26 cellular contexts compared by ENCODE assay signal in the genomic region with DNA sequence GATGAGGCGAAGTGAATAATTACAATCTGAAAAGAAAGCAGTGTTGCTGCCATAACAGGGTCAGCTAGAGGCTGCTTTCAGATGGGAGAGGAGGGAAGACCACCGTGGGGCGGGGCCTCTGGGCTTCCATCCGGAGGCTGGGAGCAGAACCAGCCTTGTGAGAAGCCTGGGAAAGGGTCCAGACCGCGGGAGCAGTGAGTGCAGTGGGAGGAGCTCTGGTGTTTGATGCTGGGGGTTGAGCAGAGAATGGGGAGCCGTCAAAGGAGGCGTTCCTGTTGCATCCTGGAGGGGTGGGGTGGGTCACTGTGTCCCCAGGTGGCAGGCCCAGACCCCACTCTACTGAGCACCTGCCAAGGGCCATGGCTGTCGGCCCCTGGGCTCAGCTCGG. TPM values are rescaled to one million over a fixed set of nuclear protein-coding genes. Genes with fewer than 3 reads are reported as not detected.
DNase-seq lines count a peak whose midpoint lies in the region; ATAC-seq and TF ChIP-seq lines count a peak whose summit lies in the region.
"Had no signal": no experiment of that assay in that cellular context is flagged by ENCODE, and none has a peak within 500 bp of the region (broad histone marks: within the 10 kb centered on the region; RNA-seq: fewer than 3 reads in every experiment).

No MANE protein-coding gene starts in this region.

- H3K4me2 ChIP-seq in mesendoderm (ENCODE audit: low read length), result no peak overlapping the region

- WGBS in mesendoderm (ENCODE audit: extremely low coverage, insufficient coverage, low lambda C conversion rate), result no CpG with 5 or more reads among the region's 10 CpGs

- no peaks in the 10 kb centered on the region for H3K4me1 Mint-ChIP-seq in activated CD8-positive, alpha-beta T cell treated with anti-CD3 and anti-CD28 coated beads, Interleukin-2, amount 10 ng/mL, durations not matched to agents 7 days and 5 days (ENCODE audit: low read depth)
- no peaks in the 10 kb centered on the region for H3K4me1 Mint-ChIP-seq in activated CD8-positive, alpha-beta T cell treated with anti-CD3 and anti-CD28 coated beads for 36 hours (ENCODE audit: low read depth)
- peaks cover 10% of the 10 kb centered on the region for H3K4me1 Mint-ChIP-seq in dendritic cell treated with granulocyte-macrophage colony-stimulating factor and Interleukin-4, amounts not matched to agents 40 ng/mL and 50 ng/mL, for 4 days (ENCODE audit: low read depth)
- H3K4me1 Mint-ChIP-seq in progenitor cell of endocrine pancreas (ENCODE audit: low read depth), result peaks cover 3% of the 10 kb centered on the region
- H3K4me1 Mint-ChIP-seq in activated CD8-positive, alpha-beta memory T cell treated with anti-CD3 and anti-CD28 coated beads, Interleukin-2, amount 10 ng/mL, durations not matched to agents 7 days and 5 days, result no peaks in the 10 kb centered on the region
- H3K4me1 Mint-ChIP-seq: activated CD4-positive, alpha-beta T cell treated with anti-CD3 and anti-CD28 coated beads for 36 hours had no signal

- H3K4ac ChIP-seq in mesendoderm (ENCODE audit: low read depth, low read length), result no peak overlapping the region

- no peak for ATAC-seq in activated CD8-positive, alpha-beta T cell treated with anti-CD3 and anti-CD28 coated beads, Interleukin-2, amount 10 ng/mL, durations not matched to agents 7 days and 5 days
- no peak for ATAC-seq in activated CD8-positive, alpha-beta T cell treated with anti-CD3 and anti-CD28 coated beads for 36 hours
- ATAC-seq in GM19395 (IDR thresholded peaks at IDR 0.05; ENCODE audit: unreplicated experiment), result no peak
- ATAC-seq in activated CD8-positive, alpha-beta memory T cell treated with anti-CD3 and anti-CD28 coated beads, Interleukin-2, amount 10 ng/mL, durations not matched to agents 7 days and 5 days, result no peak
- ATAC-seq: activated T-cell treated with anti-CD3 and anti-CD28 coated beads, Interleukin-2, amount 50 U/mL, for 4 hours; left ventricle myocardium superior; sciatic nerve had no signal

- intact Hi-C loops in activated CD8-positive, alpha-beta T cell treated with anti-CD3 and anti-CD28 coated beads for 36 hours (cut with micrococcal nuclease), result no loop called here
- intact Hi-C loops in dendritic cell treated with granulocyte-macrophage colony-stimulating factor and Interleukin-4, amounts not matched to agents 40 ng/mL and 50 ng/mL, for 4 days (cut with micrococcal nuclease), result no loop called here

- POLR2A ChIA-PET in activated CD8-positive, alpha-beta T cell treated with anti-CD3 and anti-CD28 coated beads, Interleukin-2, amount 10 ng/mL, durations not matched to agents 7 days and 5 days (lab: Charles Lee), result no interaction called here
- POLR2A ChIA-PET in activated CD8-positive, alpha-beta T cell treated with anti-CD3 and anti-CD28 coated beads for 36 hours (lab: Charles Lee), result interaction anchor here (1.0 kb wide), 1 partner anchor 10 kb away, joined by 3 read pairs; no protein-coding TSS in a partner anchor
- POLR2A ChIA-PET in HEK293 (lab: Yijun Ruan, JAX), result interaction anchor here (0.9 kb wide), 1 partner anchor 104 kb away, joined by 3 read pairs; the partner anchor contains the start of gene CLASRP

- no peaks in the 10 kb centered on the region for H3K9me3 ChIP-seq in HEK293 (ENCODE audit: control insufficient read depth, insufficient read depth, low read depth, low read length)
- H3K9me3 ChIP-seq: Peyer's patch, prostate gland had no signal

- peak overlapping the region; percentile 6 for H3K27ac Mint-ChIP-seq in activated CD8-positive, alpha-beta T cell treated with anti-CD3 and anti-CD28 coated beads, Interleukin-2, amount 10 ng/mL, durations not matched to agents 7 days and 5 days
- H3K27ac Mint-ChIP-seq in activated CD8-positive, alpha-beta T cell treated with anti-CD3 and anti-CD28 coated beads for 36 hours, result no peak overlapping the region
- H3K27ac Mint-ChIP-seq in dendritic cell treated with granulocyte-macrophage colony-stimulating factor and Interleukin-4, amounts not matched to agents 40 ng/mL and 50 ng/mL, for 4 days, result peak overlapping the region; percentile 18
- H3K27ac Mint-ChIP-seq in progenitor cell of endocrine pancreas, result peak overlapping the region; percentile 86
- no peak overlapping the region for H3K27ac Mint-ChIP-seq in activated CD8-positive, alpha-beta memory T cell treated with anti-CD3 and anti-CD28 coated beads, Interleukin-2, amount 10 ng/mL, durations not matched to agents 7 days and 5 days
- H3K27ac Mint-ChIP-seq: activated CD4-positive, alpha-beta T cell treated with anti-CD3 and anti-CD28 coated beads for 36 hours; CD4-positive, alpha-beta T cell; type B pancreatic cell had no signal

- H3K79me2 ChIP-seq in mesendoderm (ENCODE audit: control insufficient read depth, insufficient read depth, low read length), result no peaks in the 10 kb centered on the region

- CTCF ChIA-PET in activated CD8-positive, alpha-beta T cell treated with anti-CD3 and anti-CD28 coated beads, Interleukin-2, amount 10 ng/mL, durations not matched to agents 7 days and 5 days (lab: Charles Lee), result interaction anchor here (1.2 kb wide), 1 partner anchor 24 kb away, joined by 3 read pairs; no protein-coding TSS in a partner anchor
- CTCF ChIA-PET in activated CD8-positive, alpha-beta T cell treated with anti-CD3 and anti-CD28 coated beads for 36 hours (lab: Charles Lee), result interaction anchor here (1.2 to 1.8 kb wide), 3 partner anchors 11 to 107 kb away, joined by 4 to 8 read pairs (median 4); no protein-coding TSS in a partner anchor
- CTCF ChIA-PET in HEK293 (lab: Yijun Ruan, JAX), result interaction anchor here (0.6 to 1.7 kb wide), 10 partner anchors 10 to 189 kb away, joined by 3 to 9 read pairs (median 4); partner anchors contain the start of gene PPP1R37
- CTCF ChIA-PET in activated CD8-positive, alpha-beta memory T cell treated with anti-CD3 and anti-CD28 coated beads, Interleukin-2, amount 10 ng/mL, durations not matched to agents 7 days and 5 days (lab: Charles Lee), result interaction anchor here (0.8 to 1.4 kb wide), 3 partner anchors 12 to 18 kb away, joined by 3 to 4 read pairs (median 3); no protein-coding TSS in a partner anchor

- H3K18ac ChIP-seq in mesendoderm (ENCODE audit: low read length), result no peak overlapping the region

- no peak overlapping the region for H2BK15ac ChIP-seq in mesendoderm (replicated peaks; ENCODE audit: low read depth)

- no peak overlapping the region for H3K56ac ChIP-seq in mesendoderm (ENCODE audit: low read length)

- no peaks in the 10 kb centered on the region for H3K27me3 Mint-ChIP-seq in activated CD8-positive, alpha-beta T cell treated with anti-CD3 and anti-CD28 coated beads, Interleukin-2, amount 10 ng/mL, durations not matched to agents 7 days and 5 days (ENCODE audit: low read depth)
- no peaks in the 10 kb centered on the region for H3K27me3 Mint-ChIP-seq in activated CD8-positive, alpha-beta T cell treated with anti-CD3 and anti-CD28 coated beads for 36 hours
- no peaks in the 10 kb centered on the region for H3K27me3 Mint-ChIP-seq in dendritic cell treated with granulocyte-macrophage colony-stimulating factor and Interleukin-4, amounts not matched to agents 40 ng/mL and 50 ng/mL, for 4 days
- H3K27me3 Mint-ChIP-seq in progenitor cell of endocrine pancreas, result no peaks in the 10 kb centered on the region
- no peaks in the 10 kb centered on the region for H3K27me3 Mint-ChIP-seq in activated CD8-positive, alpha-beta memory T cell treated with anti-CD3 and anti-CD28 coated beads, Interleukin-2, amount 10 ng/mL, durations not matched to agents 7 days and 5 days
- H3K27me3 Mint-ChIP-seq: activated CD4-positive, alpha-beta T cell treated with anti-CD3 and anti-CD28 coated beads for 36 hours; CD4-positive, alpha-beta T cell; type B pancreatic cell had no signal

- H2AK5ac ChIP-seq in mesendoderm (ENCODE audit: low read length), result no peak overlapping the region

- no peak overlapping the region for H2BK120ac ChIP-seq in mesendoderm (ENCODE audit: low read depth, low read length)

- no peak for TF ChIP-seq CTCF in activated CD8-positive, alpha-beta T cell treated with anti-CD3 and anti-CD28 coated beads for 36 hours (IDR thresholded peaks at IDR 0.05)
- no peak for TF ChIP-seq CTCF in HEK293 (tag by site-specific recombination; IDR thresholded peaks at IDR 0.05)
- no peak for TF ChIP-seq CTCF in progenitor cell of endocrine pancreas (IDR thresholded peaks at IDR 0.05; ENCODE audit: unreplicated experiment)

- no peak overlapping the region for H2BK5ac ChIP-seq in mesendoderm (ENCODE audit: low read length)

- no peak overlapping the region for H3K4me3 ChIP-seq in HEK293 (ENCODE audit: low read depth, low read length)
- H3K4me3 ChIP-seq in mesendoderm (ENCODE audit: low read length), result no peak overlapping the region
- H3K4me3 ChIP-seq: Peyer's patch, prostate gland had no signal

- H3K9me3 Mint-ChIP-seq in activated CD8-positive, alpha-beta T cell treated with anti-CD3 and anti-CD28 coated beads, Interleukin-2, amount 10 ng/mL, durations not matched to agents 7 days and 5 days (ENCODE audit: insufficient read depth), result no peaks in the 10 kb centered on the region
- no peaks in the 10 kb centered on the region for H3K9me3 Mint-ChIP-seq in activated CD8-positive, alpha-beta T cell treated with anti-CD3 and anti-CD28 coated beads for 36 hours
- H3K9me3 Mint-ChIP-seq in dendritic cell treated with granulocyte-macrophage colony-stimulating factor and Interleukin-4, amounts not matched to agents 40 ng/mL and 50 ng/mL, for 4 days, result no peaks in the 10 kb centered on the region
- no peaks in the 10 kb centered on the region for H3K9me3 Mint-ChIP-seq in progenitor cell of endocrine pancreas (ENCODE audit: low read depth)
- no peaks in the 10 kb centered on the region for H3K9me3 Mint-ChIP-seq in activated CD8-positive, alpha-beta memory T cell treated with anti-CD3 and anti-CD28 coated beads, Interleukin-2, amount 10 ng/mL, durations not matched to agents 7 days and 5 days (ENCODE audit: low read depth)
- H3K9me3 Mint-ChIP-seq: activated T-cell treated with anti-CD3 and anti-CD28 coated beads, Interleukin-2, amount 50 U/mL, for 4 hours; CD4-positive, alpha-beta T cell; type B pancreatic cell had no signal

- peaks cover 2% of the 10 kb centered on the region; the same call in 1 of the 2 replicates for H3K4me1 ChIP-seq in HEK293 (ENCODE audit: control insufficient read depth, insufficient read depth, low read length)
- H3K4me1 ChIP-seq in mesendoderm (ENCODE audit: control insufficient read depth, low read depth, low read length), result no peaks in the 10 kb centered on the region
- H3K4me1 ChIP-seq: Peyer's patch, prostate gland had no signal

- H3K79me1 ChIP-seq in mesendoderm (ENCODE audit: low read length), result no peaks in the 10 kb centered on the region

- H3K36me3 Mint-ChIP-seq in activated CD8-positive, alpha-beta T cell treated with anti-CD3 and anti-CD28 coated beads, Interleukin-2, amount 10 ng/mL, durations not matched to agents 7 days and 5 days (ENCODE audit: low read depth), result peaks cover 9% of the 10 kb centered on the region
- peaks cover 12% of the 10 kb centered on the region for H3K36me3 Mint-ChIP-seq in activated CD8-positive, alpha-beta T cell treated with anti-CD3 and anti-CD28 coated beads for 36 hours (ENCODE audit: low read depth)
- peaks cover 83% of the 10 kb centered on the region for H3K36me3 Mint-ChIP-seq in dendritic cell treated with granulocyte-macrophage colony-stimulating factor and Interleukin-4, amounts not matched to agents 40 ng/mL and 50 ng/mL, for 4 days (ENCODE audit: low read depth)
- H3K36me3 Mint-ChIP-seq in progenitor cell of endocrine pancreas (ENCODE audit: insufficient read depth), result peaks cover 7% of the 10 kb centered on the region
- H3K36me3 Mint-ChIP-seq in activated CD8-positive, alpha-beta memory T cell treated with anti-CD3 and anti-CD28 coated beads, Interleukin-2, amount 10 ng/mL, durations not matched to agents 7 days and 5 days, result peaks cover 1% of the 10 kb centered on the region

- DNase-seq in activated CD8-positive, alpha-beta T cell treated with anti-CD3 and anti-CD28 coated beads, Interleukin-2, amount 10 ng/mL, durations not matched to agents 7 days and 5 days, result no peak
- DNase-seq in activated CD8-positive, alpha-beta T cell treated with anti-CD3 and anti-CD28 coated beads for 36 hours, result no peak
- DNase-seq in progenitor cell of endocrine pancreas (ENCODE audit: low spot score, unreplicated experiment) (no peak), mesendoderm (no peak)
- DNase-seq in activated CD8-positive, alpha-beta memory T cell treated with anti-CD3 and anti-CD28 coated beads, Interleukin-2, amount 10 ng/mL, durations not matched to agents 7 days and 5 days, result no peak
- DNase-seq: 8988T; activated CD4-positive, alpha-beta T cell treated with anti-CD3 and anti-CD28 coated beads for 36 hours; activated T-cell treated with anti-CD3 and anti-CD28 coated beads, Interleukin-2, amount 50 U/mL, for 4 hours; CD4-positive, alpha-beta T cell; GOT3; islet precursor cell; left ventricle myocardium superior; NCI-H146; NCI-H2107; NCI-H446; NCI-H748 treated with DMSO at 0.1 percent for 48 hours; Peyer's patch; SHP77 treated with DMSO at 0.1 percent for 48 hours; T-helper 9 cell had no signal

- H3K36me3 ChIP-seq in HEK293 (ENCODE audit: control insufficient read depth in 2 of 2, insufficient read depth in 1 of 2, low read length in 2 of 2) (peaks cover 0 to 39% of the 10 kb centered on the region in 2 experiments; a peak in 2 of 3 replicates), mesendoderm (ENCODE audit: control insufficient read depth, insufficient read depth, low read length) (peaks cover 1% of the 10 kb centered on the region)

- no peak overlapping the region for H3K9ac ChIP-seq in mesendoderm (ENCODE audit: low read length)

- H4K8ac ChIP-seq in mesendoderm (ENCODE audit: low read depth, low read length), result no peak overlapping the region

- H3K27ac ChIP-seq in HEK293 (ENCODE audit: extremely low read depth, low read depth, low read length) (peak overlapping the region; percentile 24; the same call in 1 of the 2 replicates), mesendoderm (ENCODE audit: low read depth, low read length) (no peak overlapping the region)
- H3K27ac ChIP-seq: Peyer's patch, prostate gland had no signal

- H3K27me3 ChIP-seq in mesendoderm (ENCODE audit: insufficient read depth, low read length, poor library complexity), result no peaks in the 10 kb centered on the region
- H3K27me3 ChIP-seq: Peyer's patch had no signal

- no peak overlapping the region for H3K23ac ChIP-seq in mesendoderm (ENCODE audit: low read length)

- H4K5ac ChIP-seq in mesendoderm (ENCODE audit: low read length), result no peak overlapping the region

- no peak overlapping the region for H3K4me3 Mint-ChIP-seq in activated CD8-positive, alpha-beta T cell treated with anti-CD3 and anti-CD28 coated beads, Interleukin-2, amount 10 ng/mL, durations not matched to agents 7 days and 5 days
- H3K4me3 Mint-ChIP-seq in activated CD8-positive, alpha-beta T cell treated with anti-CD3 and anti-CD28 coated beads for 36 hours, result no peak overlapping the region
- no peak overlapping the region for H3K4me3 Mint-ChIP-seq in dendritic cell treated with granulocyte-macrophage colony-stimulating factor and Interleukin-4, amounts not matched to agents 40 ng/mL and 50 ng/mL, for 4 days
- no peak overlapping the region for H3K4me3 Mint-ChIP-seq in progenitor cell of endocrine pancreas (ENCODE audit: low read depth)
- H3K4me3 Mint-ChIP-seq in activated CD8-positive, alpha-beta memory T cell treated with anti-CD3 and anti-CD28 coated beads, Interleukin-2, amount 10 ng/mL, durations not matched to agents 7 days and 5 days, result no peak overlapping the region
- H3K4me3 Mint-ChIP-seq: activated CD4-positive, alpha-beta T cell treated with anti-CD3 and anti-CD28 coated beads for 36 hours; activated T-cell treated with anti-CD3 and anti-CD28 coated beads, Interleukin-2, amount 50 U/mL, for 4 hours; CD4-positive, alpha-beta T cell; type B pancreatic cell had no signal

RNA-seq across cellular contexts. Expression of gene NKPD1, which starts 18.1 kb away (rescaled TPM):
- under 1 TPM; 0.16 to 0.24 TPM for total RNA-seq in activated CD8-positive, alpha-beta T cell treated with anti-CD3 and anti-CD28 coated beads, Interleukin-2, amount 10 ng/mL, durations not matched to agents 7 days and 5 days
- total RNA-seq in activated CD8-positive, alpha-beta T cell treated with anti-CD3 and anti-CD28 coated beads for 36 hours, result under 1 TPM; 0.07 to 0.16 TPM
- 0.34 and 0.53 TPM in 2 replicates for total RNA-seq in progenitor cell of endocrine pancreas
- 0.01 TPM for polyA plus RNA-seq in mesendoderm (2013, experiment 1 of 2)
- polyA plus RNA-seq in mesendoderm (2013, experiment 2 of 2), result 0.03 TPM
- under 1 TPM; 0.14 to 0.18 TPM for total RNA-seq in activated CD8-positive, alpha-beta memory T cell treated with anti-CD3 and anti-CD28 coated beads, Interleukin-2, amount 10 ng/mL, durations not matched to agents 7 days and 5 days
- total RNA-seq: mesenteric fat pad, sciatic nerve had no signal

RNA-seq across cellular contexts. Expression of gene TRAPPC6A, which starts 35.3 kb away (rescaled TPM):
- 10 to 100 TPM; 54.0 to 55.5 TPM for total RNA-seq in activated CD8-positive, alpha-beta T cell treated with anti-CD3 and anti-CD28 coated beads, Interleukin-2, amount 10 ng/mL, durations not matched to agents 7 days and 5 days
- 10 to 100 TPM; 27.3 to 28.8 TPM for total RNA-seq in activated CD8-positive, alpha-beta T cell treated with anti-CD3 and anti-CD28 coated beads for 36 hours
- total RNA-seq in progenitor cell of endocrine pancreas, result 40.4 and 43.8 TPM in 2 replicates
- polyA plus RNA-seq in mesendoderm (2013, experiment 1 of 2), result 17.1 TPM
- 16.6 TPM for polyA plus RNA-seq in mesendoderm (2013, experiment 2 of 2)
- total RNA-seq in activated CD8-positive, alpha-beta memory T cell treated with anti-CD3 and anti-CD28 coated beads, Interleukin-2, amount 10 ng/mL, durations not matched to agents 7 days and 5 days, result 10 to 100 TPM; 50.3 to 50.6 TPM

RNA-seq across cellular contexts. Expression of gene BLOC1S3, which starts 35.9 kb away (rescaled TPM):
- 10 to 100 TPM; 16.0 to 16.7 TPM for total RNA-seq in activated CD8-positive, alpha-beta T cell treated with anti-CD3 and anti-CD28 coated beads, Interleukin-2, amount 10 ng/mL, durations not matched to agents 7 days and 5 days
- 10 to 100 TPM in 1 of 2 experiments, 1 to 10 TPM in 1; 8.9 to 10.8 TPM for total RNA-seq in activated CD8-positive, alpha-beta T cell treated with anti-CD3 and anti-CD28 coated beads for 36 hours
- total RNA-seq in progenitor cell of endocrine pancreas, result 8.7 and 9.1 TPM in 2 replicates
- 2.1 TPM for polyA plus RNA-seq in mesendoderm (2013, experiment 1 of 2)
- polyA plus RNA-seq in mesendoderm (2013, experiment 2 of 2), result 2.2 TPM
- total RNA-seq in activated CD8-positive, alpha-beta memory T cell treated with anti-CD3 and anti-CD28 coated beads, Interleukin-2, amount 10 ng/mL, durations not matched to agents 7 days and 5 days, result 10 to 100 TPM; 15.7 to 17.6 TPM

RNA-seq across cellular contexts. Expression of gene PPP1R37, which starts 49.7 kb away (rescaled TPM):
- 10 to 100 TPM; 28.3 to 29.2 TPM for total RNA-seq in activated CD8-positive, alpha-beta T cell treated with anti-CD3 and anti-CD28 coated beads, Interleukin-2, amount 10 ng/mL, durations not matched to agents 7 days and 5 days
- 10 to 100 TPM; 20.9 to 21.2 TPM for total RNA-seq in activated CD8-positive, alpha-beta T cell treated with anti-CD3 and anti-CD28 coated beads for 36 hours
- total RNA-seq in progenitor cell of endocrine pancreas, result 44.8 and 45.8 TPM in 2 replicates
- 10.0 TPM for polyA plus RNA-seq in mesendoderm (2013, experiment 1 of 2)
- polyA plus RNA-seq in mesendoderm (2013, experiment 2 of 2), result 10.7 TPM
- total RNA-seq in activated CD8-positive, alpha-beta memory T cell treated with anti-CD3 and anti-CD28 coated beads, Interleukin-2, amount 10 ng/mL, durations not matched to agents 7 days and 5 days, result 10 to 100 TPM; 18.7 to 30.0 TPM

Comparison
In these comparisons a context has a peak if more than half of its experiments do, and no peak if none do; other contexts are left out.
1. H3K27ac Mint-ChIP-seq: peak in activated CD8-positive, alpha-beta T cell treated with anti-CD3 and anti-CD28 coated beads, Interleukin-2, amount 10 ng/mL, durations not matched to agents 7 days and 5 days (single experiment), dendritic cell treated with granulocyte-macrophage colony-stimulating factor and Interleukin-4, amounts not matched to agents 40 ng/mL and 50 ng/mL, for 4 days (single experiment) and progenitor cell of endocrine pancreas (single experiment); none in activated CD8-positive, alpha-beta T cell treated with anti-CD3 and anti-CD28 coated beads for 36 hours (single experiment) and activated CD8-positive, alpha-beta memory T cell treated with anti-CD3 and anti-CD28 coated beads, Interleukin-2, amount 10 ng/mL, durations not matched to agents 7 days and 5 days (single experiment).